1 cellular context compared by ENCODE assay signal in genomic region chr4:74278490-74278889, GRCh38.
A peak's percentile ranks its signal among the peaks of the same experiment; 100 is the strongest.
TF ChIP-seq lines count a peak whose summit lies in the region.

No MANE protein-coding gene starts in this region.

TF ChIP-seq in K562, 482 proteins besides CTCF, POLR2A, EP300 and RAD21 (continued from another document):
- TF ChIP-seq HDAC3 (IDR thresholded peaks at IDR 0.05; ENCODE audit: borderline replicate concordance, partially characterized antibody) = no peak
- no peak for TF ChIP-seq TEAD4 (IDR thresholded peaks at IDR 0.05; ENCODE audit: low read length)
- no peak for TF ChIP-seq TEAD4 (CRISPR knock-in tag; IDR thresholded peaks at IDR 0.05; ENCODE audit: borderline replicate concordance)
- TF ChIP-seq, protein P1, sequence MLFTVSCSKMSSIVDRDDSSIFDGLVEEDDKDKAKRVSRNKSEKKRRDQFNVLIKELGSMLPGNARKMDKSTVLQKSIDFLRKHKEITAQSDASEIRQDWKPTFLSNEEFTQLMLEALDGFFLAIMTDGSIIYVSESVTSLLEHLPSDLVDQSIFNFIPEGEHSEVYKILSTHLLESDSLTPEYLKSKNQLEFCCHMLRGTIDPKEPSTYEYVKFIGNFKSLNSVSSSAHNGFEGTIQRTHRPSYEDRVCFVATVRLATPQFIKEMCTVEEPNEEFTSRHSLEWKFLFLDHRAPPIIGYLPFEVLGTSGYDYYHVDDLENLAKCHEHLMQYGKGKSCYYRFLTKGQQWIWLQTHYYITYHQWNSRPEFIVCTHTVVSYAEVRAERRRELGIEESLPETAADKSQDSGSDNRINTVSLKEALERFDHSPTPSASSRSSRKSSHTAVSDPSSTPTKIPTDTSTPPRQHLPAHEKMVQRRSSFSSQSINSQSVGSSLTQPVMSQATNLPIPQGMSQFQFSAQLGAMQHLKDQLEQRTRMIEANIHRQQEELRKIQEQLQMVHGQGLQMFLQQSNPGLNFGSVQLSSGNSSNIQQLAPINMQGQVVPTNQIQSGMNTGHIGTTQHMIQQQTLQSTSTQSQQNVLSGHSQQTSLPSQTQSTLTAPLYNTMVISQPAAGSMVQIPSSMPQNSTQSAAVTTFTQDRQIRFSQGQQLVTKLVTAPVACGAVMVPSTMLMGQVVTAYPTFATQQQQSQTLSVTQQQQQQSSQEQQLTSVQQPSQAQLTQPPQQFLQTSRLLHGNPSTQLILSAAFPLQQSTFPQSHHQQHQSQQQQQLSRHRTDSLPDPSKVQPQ (CRISPR knock-in tag; IDR thresholded peaks at IDR 0.05; ENCODE audit: borderline replicate concordance) = no peak
- peak; percentile 35; the same call in 1 of the 2 replicates for TF ChIP-seq DPF2 (IDR thresholded peaks at IDR 0.05)
- TF ChIP-seq ZBTB17 (CRISPR knock-in tag; IDR thresholded peaks at IDR 0.05) = no peak
- no peak for TF ChIP-seq CBFA2T2 (conservative IDR thresholded peaks at IDR 0.05)
- TF ChIP-seq, protein P2, sequence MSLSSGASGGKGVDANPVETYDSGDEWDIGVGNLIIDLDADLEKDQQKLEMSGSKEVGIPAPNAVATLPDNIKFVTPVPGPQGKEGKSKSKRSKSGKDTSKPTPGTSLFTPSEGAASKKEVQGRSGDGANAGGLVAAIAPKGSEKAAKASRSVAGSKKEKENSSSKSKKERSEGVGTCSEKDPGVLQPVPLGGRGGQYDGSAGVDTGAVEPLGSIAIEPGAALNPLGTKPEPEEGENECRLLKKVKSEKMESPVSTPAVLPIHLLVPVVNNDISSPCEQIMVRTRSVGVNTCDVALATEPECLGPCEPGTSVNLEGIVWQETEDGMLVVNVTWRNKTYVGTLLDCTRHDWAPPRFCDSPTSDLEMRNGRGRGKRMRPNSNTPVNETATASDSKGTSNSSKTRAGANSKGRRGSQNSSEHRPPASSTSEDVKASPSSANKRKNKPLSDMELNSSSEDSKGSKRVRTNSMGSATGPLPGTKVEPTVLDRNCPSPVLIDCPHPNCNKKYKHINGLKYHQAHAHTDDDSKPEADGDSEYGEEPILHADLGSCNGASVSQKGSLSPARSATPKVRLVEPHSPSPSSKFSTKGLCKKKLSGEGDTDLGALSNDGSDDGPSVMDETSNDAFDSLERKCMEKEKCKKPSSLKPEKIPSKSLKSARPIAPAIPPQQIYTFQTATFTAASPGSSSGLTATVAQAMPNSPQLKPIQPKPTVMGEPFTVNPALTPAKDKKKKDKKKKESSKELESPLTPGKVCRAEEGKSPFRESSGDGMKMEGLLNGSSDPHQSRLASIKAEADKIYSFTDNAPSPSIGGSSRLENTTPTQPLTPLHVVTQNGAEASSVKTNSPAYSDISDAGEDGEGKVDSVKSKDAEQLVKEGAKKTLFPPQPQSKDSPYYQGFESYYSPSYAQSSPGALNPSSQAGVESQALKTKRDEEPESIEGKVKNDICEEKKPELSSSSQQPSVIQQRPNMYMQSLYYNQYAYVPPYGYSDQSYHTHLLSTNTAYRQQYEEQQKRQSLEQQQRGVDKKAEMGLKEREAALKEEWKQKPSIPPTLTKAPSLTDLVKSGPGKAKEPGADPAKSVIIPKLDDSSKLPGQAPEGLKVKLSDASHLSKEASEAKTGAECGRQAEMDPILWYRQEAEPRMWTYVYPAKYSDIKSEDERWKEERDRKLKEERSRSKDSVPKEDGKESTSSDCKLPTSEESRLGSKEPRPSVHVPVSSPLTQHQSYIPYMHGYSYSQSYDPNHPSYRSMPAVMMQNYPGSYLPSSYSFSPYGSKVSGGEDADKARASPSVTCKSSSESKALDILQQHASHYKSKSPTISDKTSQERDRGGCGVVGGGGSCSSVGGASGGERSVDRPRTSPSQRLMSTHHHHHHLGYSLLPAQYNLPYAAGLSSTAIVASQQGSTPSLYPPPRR (CRISPR knock-in tag; IDR thresholded peaks at IDR 0.05; ENCODE audit: borderline replicate concordance) = no peak
- no peak for TF ChIP-seq OTX1 (CRISPR knock-in tag; IDR thresholded peaks at IDR 0.05)
- TF ChIP-seq ATF7 (IDR thresholded peaks at IDR 0.05) = no peak
- no peak for TF ChIP-seq MCM2 (IDR thresholded peaks at IDR 0.05; ENCODE audit: low read depth)
- TF ChIP-seq TAF15 (IDR thresholded peaks at IDR 0.05; ENCODE audit: low read depth, low read length) = no peak
- no peak for TF ChIP-seq NR1H2 (CRISPR knock-in tag; IDR thresholded peaks at IDR 0.05)
- TF ChIP-seq ARID1B (IDR thresholded peaks at IDR 0.05) = peak; percentile 21; the same call in 1 of the 2 replicates
- TF ChIP-seq ETS2 (tag; IDR thresholded peaks at IDR 0.05; ENCODE audit: borderline replicate concordance, poor library complexity, severe bottlenecking) = no peak
- no peak for TF ChIP-seq NFIX (CRISPR knock-in tag; IDR thresholded peaks at IDR 0.05; ENCODE audit: low read depth)
- TF ChIP-seq, protein P3, sequence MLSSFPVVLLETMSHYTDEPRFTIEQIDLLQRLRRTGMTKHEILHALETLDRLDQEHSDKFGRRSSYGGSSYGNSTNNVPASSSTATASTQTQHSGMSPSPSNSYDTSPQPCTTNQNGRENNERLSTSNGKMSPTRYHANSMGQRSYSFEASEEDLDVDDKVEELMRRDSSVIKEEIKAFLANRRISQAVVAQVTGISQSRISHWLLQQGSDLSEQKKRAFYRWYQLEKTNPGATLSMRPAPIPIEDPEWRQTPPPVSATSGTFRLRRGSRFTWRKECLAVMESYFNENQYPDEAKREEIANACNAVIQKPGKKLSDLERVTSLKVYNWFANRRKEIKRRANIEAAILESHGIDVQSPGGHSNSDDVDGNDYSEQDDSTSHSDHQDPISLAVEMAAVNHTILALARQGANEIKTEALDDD (IDR thresholded peaks at IDR 0.05) = no peak
- TF ChIP-seq PPARD (CRISPR knock-in tag; IDR thresholded peaks at IDR 0.05) = no peak
- no peak for TF ChIP-seq USF1 (CRISPR knock-in tag; IDR thresholded peaks at IDR 0.05)
- peak; percentile 33; the same call in 1 of the 2 replicates for TF ChIP-seq JUND (IDR thresholded peaks at IDR 0.05; ENCODE audit: borderline replicate concordance, low read depth, low read length)
- peak; percentile 67; the same call in 2 of the 3 replicates for TF ChIP-seq JUND (tag; IDR thresholded peaks at IDR 0.05; ENCODE audit: borderline replicate concordance, low read depth, low read length)
- 0 out of 2 replicates have a peak, but pooled peaks have one; percentile 24 for TF ChIP-seq SMARCA4 (IDR thresholded peaks at IDR 0.05)
- TF ChIP-seq ZNF311 (CRISPR knock-in tag; IDR thresholded peaks at IDR 0.05) = no peak
- TF ChIP-seq, protein P4, sequence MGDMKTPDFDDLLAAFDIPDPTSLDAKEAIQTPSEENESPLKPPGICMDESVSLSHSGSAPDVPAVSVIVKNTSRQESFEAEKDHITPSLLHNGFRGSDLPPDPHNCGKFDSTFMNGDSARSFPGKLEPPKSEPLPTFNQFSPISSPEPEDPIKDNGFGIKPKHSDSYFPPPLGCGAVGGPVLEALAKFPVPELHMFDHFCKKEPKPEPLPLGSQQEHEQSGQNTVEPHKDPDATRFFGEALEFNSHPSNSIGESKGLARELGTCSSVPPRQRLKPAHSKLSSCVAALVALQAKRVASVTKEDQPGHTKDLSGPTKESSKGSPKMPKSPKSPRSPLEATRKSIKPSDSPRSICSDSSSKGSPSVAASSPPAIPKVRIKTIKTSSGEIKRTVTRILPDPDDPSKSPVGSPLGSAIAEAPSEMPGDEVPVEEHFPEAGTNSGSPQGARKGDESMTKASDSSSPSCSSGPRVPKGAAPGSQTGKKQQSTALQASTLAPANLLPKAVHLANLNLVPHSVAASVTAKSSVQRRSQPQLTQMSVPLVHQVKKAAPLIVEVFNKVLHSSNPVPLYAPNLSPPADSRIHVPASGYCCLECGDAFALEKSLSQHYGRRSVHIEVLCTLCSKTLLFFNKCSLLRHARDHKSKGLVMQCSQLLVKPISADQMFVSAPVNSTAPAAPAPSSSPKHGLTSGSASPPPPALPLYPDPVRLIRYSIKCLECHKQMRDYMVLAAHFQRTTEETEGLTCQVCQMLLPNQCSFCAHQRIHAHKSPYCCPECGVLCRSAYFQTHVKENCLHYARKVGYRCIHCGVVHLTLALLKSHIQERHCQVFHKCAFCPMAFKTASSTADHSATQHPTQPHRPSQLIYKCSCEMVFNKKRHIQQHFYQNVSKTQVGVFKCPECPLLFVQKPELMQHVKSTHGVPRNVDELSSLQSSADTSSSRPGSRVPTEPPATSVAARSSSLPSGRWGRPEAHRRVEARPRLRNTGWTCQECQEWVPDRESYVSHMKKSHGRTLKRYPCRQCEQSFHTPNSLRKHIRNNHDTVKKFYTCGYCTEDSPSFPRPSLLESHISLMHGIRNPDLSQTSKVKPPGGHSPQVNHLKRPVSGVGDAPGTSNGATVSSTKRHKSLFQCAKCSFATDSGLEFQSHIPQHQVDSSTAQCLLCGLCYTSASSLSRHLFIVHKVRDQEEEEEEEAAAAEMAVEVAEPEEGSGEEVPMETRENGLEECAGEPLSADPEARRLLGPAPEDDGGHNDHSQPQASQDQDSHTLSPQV (IDR thresholded peaks at IDR 0.05) = peak; percentile 33; the same call in 1 of the 2 replicates
- TF ChIP-seq ZNF384 (IDR thresholded peaks at IDR 0.05; ENCODE audit: low read depth, low read length) = no peak
- TF ChIP-seq CREB1 (IDR thresholded peaks at IDR 0.05) = peak; percentile 25; the same call in 1 of the 2 replicates
- TF ChIP-seq CREB1 (CRISPR knock-in tag; IDR thresholded peaks at IDR 0.05) = no peak
- no peak for TF ChIP-seq TGIF2 (CRISPR knock-in tag; IDR thresholded peaks at IDR 0.05)
- peak; percentile 67 for TF ChIP-seq CREM (IDR thresholded peaks at IDR 0.05; ENCODE audit: low read depth)
- no peak for TF ChIP-seq POLR2B (IDR thresholded peaks at IDR 0.05; ENCODE audit: low read depth, partially characterized antibody)
- no peak for TF ChIP-seq ZNF217 (CRISPR knock-in tag; IDR thresholded peaks at IDR 0.05)
- TF ChIP-seq ZNF316 (IDR thresholded peaks at IDR 0.05) = peak; percentile 48
- no peak for TF ChIP-seq RBM14 (IDR thresholded peaks at IDR 0.05; ENCODE audit: borderline replicate concordance, insufficient read depth, low read depth, low read length)
- TF ChIP-seq, protein P5, sequence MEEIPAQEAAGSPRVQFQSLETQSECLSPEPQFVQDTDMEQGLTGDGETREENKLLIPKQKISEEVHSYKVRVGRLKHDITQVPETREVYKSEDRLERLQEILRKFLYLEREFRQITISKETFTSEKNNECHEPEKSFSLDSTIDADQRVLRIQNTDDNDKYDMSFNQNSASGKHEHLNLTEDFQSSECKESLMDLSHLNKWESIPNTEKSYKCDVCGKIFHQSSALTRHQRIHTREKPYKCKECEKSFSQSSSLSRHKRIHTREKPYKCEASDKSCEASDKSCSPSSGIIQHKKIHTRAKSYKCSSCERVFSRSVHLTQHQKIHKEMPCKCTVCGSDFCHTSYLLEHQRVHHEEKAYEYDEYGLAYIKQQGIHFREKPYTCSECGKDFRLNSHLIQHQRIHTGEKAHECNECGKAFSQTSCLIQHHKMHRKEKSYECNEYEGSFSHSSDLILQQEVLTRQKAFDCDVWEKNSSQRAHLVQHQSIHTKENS (CRISPR knock-in tag; IDR thresholded peaks at IDR 0.05) = no peak
- no peak for TF ChIP-seq CAMTA2 (CRISPR knock-in tag; conservative IDR thresholded peaks at IDR 0.05)
- TF ChIP-seq CEBPG (CRISPR knock-in tag; IDR thresholded peaks at IDR 0.05) = no peak
- no peak for TF ChIP-seq CEBPG (tag; conservative IDR thresholded peaks at IDR 0.05 in 1 of 2, IDR thresholded peaks at IDR 0.05 in 1 of 2)
- no peak for TF ChIP-seq ZKSCAN3 (CRISPR knock-in tag; IDR thresholded peaks at IDR 0.05)
- TF ChIP-seq NONO (IDR thresholded peaks at IDR 0.05; ENCODE audit: low read depth in 2 of 2, low read length in 1 of 2) = no peak
- no peak for TF ChIP-seq NCOA1 (IDR thresholded peaks at IDR 0.05; ENCODE audit: low read depth)
- 0 out of 2 replicates have a peak, but pooled peaks have one; percentile 19 for TF ChIP-seq CXXC5 (CRISPR knock-in tag; IDR thresholded peaks at IDR 0.05)
TF ChIP-seq in K562: peak in this region for 19.
